In genomic region chr22:41696714-41697113, GRCh38 we compare ENCODE assay signal across 8 cellular contexts. TPM values are rescaled to one million over a fixed set of nuclear protein-coding genes. Genes with fewer than 3 reads are reported as not detected.
DNase-seq lines count a peak whose midpoint lies in the region; ATAC-seq and TF ChIP-seq lines count a peak whose summit lies in the region.

No MANE protein-coding gene starts in this region.

- no peak overlapping the region for H3K4me3 Mint-ChIP-seq in activated CD4-positive, alpha-beta T cell treated with anti-CD3 and anti-CD28 coated beads for 36 hours

- peaks cover 12% of the 10 kb centered on the region for H3K4me1 ChIP-seq in hepatocyte (ENCODE audit: insufficient read depth)

- POLR2A ChIA-PET in activated CD4-positive, alpha-beta T cell treated with anti-CD3 and anti-CD28 coated beads for 36 hours (lab: Charles Lee) = interaction anchor here (0.6 to 1.1 kb wide), 3 partner anchors 109 to 166 kb away, joined by 3 to 4 read pairs (median 3); no protein-coding TSS in a partner anchor

- H4K20me1 ChIP-seq in hepatocyte (ENCODE audit: insufficient read depth, poor library complexity, severe bottlenecking) = no peaks in the 10 kb centered on the region

- no peaks in the 10 kb centered on the region for H3K9me3 Mint-ChIP-seq in activated CD4-positive, alpha-beta T cell treated with anti-CD3 and anti-CD28 coated beads for 36 hours (ENCODE audit: low read depth)

- no peaks in the 10 kb centered on the region for H3K36me3 Mint-ChIP-seq in activated CD4-positive, alpha-beta T cell treated with anti-CD3 and anti-CD28 coated beads for 36 hours (ENCODE audit: low read depth)

- no peaks in the 10 kb centered on the region for H3K27me3 Mint-ChIP-seq in activated CD4-positive, alpha-beta T cell treated with anti-CD3 and anti-CD28 coated beads for 36 hours

- no peaks in the 10 kb centered on the region for H3K36me3 ChIP-seq in SK-N-MC (ENCODE audit: insufficient read depth, low read length)
- H3K36me3 ChIP-seq in hepatocyte (replicated peaks; ENCODE audit: insufficient read depth, low read depth) = no peaks in the 10 kb centered on the region

- H3K4me3 ChIP-seq in SK-N-MC (peak overlapping the region; percentile 75), hepatocyte (no peak overlapping the region), skin epidermis (peak overlapping the region in 1 of 7 experiments; percentile 8)

- H3K9me2 ChIP-seq in hepatocyte (replicated peaks; ENCODE audit: insufficient read depth) = no peaks in the 10 kb centered on the region

- peak; percentile 13 for DNase-seq in activated CD4-positive, alpha-beta T cell treated with anti-CD3 and anti-CD28 coated beads for 36 hours
- DNase-seq in activated CD4-positive, alpha-beta T cell treated with anti-CD3 and anti-CD28 coated beads, Interleukin-2, amount 50 U/mL, for 4 hours = no peak
- DNase-seq in SK-N-MC (ENCODE audit: low read depth, low spot score) = no peak
- DNase-seq in hepatocyte (ENCODE audit: low spot score) = no peak
- no peak for DNase-seq in inferior parietal cortex (ENCODE audit: extremely low spot score)

- no peaks in the 10 kb centered on the region for H3K9me3 ChIP-seq in SK-N-MC (ENCODE audit: low read depth, low read length)
- no peaks in the 10 kb centered on the region for H3K9me3 ChIP-seq in hepatocyte (ENCODE audit: low read depth)

- peak overlapping the region; percentile 52 for H3K9ac ChIP-seq in SK-N-MC (ENCODE audit: insufficient read length)

- H3K79me2 ChIP-seq in hepatocyte = no peaks in the 10 kb centered on the region

- H3K4me1 Mint-ChIP-seq in activated CD4-positive, alpha-beta T cell treated with anti-CD3 and anti-CD28 coated beads for 36 hours = peaks cover 11% of the 10 kb centered on the region

- H3K27ac Mint-ChIP-seq in activated CD4-positive, alpha-beta T cell treated with anti-CD3 and anti-CD28 coated beads for 36 hours = peak overlapping the region; percentile 77

- no peak for ATAC-seq in activated CD4-positive, alpha-beta T cell treated with anti-CD3 and anti-CD28 coated beads for 36 hours
- ATAC-seq in HG02938 (IDR thresholded peaks at IDR 0.05; ENCODE audit: unreplicated experiment) = no peak
- ATAC-seq in GM18858 (IDR thresholded peaks at IDR 0.05; ENCODE audit: unreplicated experiment) = no peak

- no peak for TF ChIP-seq CTCF in hepatocyte (IDR thresholded peaks at IDR 0.05; ENCODE audit: poor library complexity)

- H3K27ac ChIP-seq in SK-N-MC (no peak overlapping the region), hepatocyte (peak overlapping the region; percentile 53), skin epidermis (peak overlapping the region in 16 of 21 experiments; percentile 5 to 73 (median 57))

- peak overlapping the region; percentile 36 for H2AFZ ChIP-seq in hepatocyte

- CTCF ChIA-PET in activated CD4-positive, alpha-beta T cell treated with anti-CD3 and anti-CD28 coated beads for 36 hours (lab: Charles Lee) = interaction anchor here (0.6 to 3.9 kb wide), 45 partner anchors 9 to 759 kb away, joined by 3 to 39 read pairs (median 4); partner anchors contain the start of genes CCDC134, CENPM, NAGA and SNU13

- intact Hi-C loops in activated CD4-positive, alpha-beta T cell treated with anti-CD3 and anti-CD28 coated beads for 36 hours (cut with DNase I, micrococcal nuclease) = loop anchor here (1.0 to 5.0 kb wide), 7 partner anchors 85 to 261 kb away; partner anchors contain the start of gene CCDC134 (in 1 of the 2)

- 77% methylated on average over 11 of the region's 11 CpGs for whole genome bisulfite sequencing in hepatocyte (ENCODE audit: low lambda C conversion rate, missing lambda C conversion rate)

- no peaks in the 10 kb centered on the region for H3K27me3 ChIP-seq in hepatocyte

- no peak overlapping the region for H3K4me2 ChIP-seq in hepatocyte

RNA-seq across cellular contexts. Expression of gene MEI1, which starts 2.6 kb away (rescaled TPM):
- 10 to 100 TPM; 31.5 to 36.8 TPM for total RNA-seq in activated CD4-positive, alpha-beta T cell treated with anti-CD3 and anti-CD28 coated beads for 36 hours
- not detected in 2 replicates for total RNA-seq in hepatocyte
- 0.18 and 2.4 TPM in 2 replicates for polyA plus RNA-seq in hepatocyte

RNA-seq across cellular contexts. Expression of gene SNU13, which starts 8.0 kb away (rescaled TPM):
- total RNA-seq in activated CD4-positive, alpha-beta T cell treated with anti-CD3 and anti-CD28 coated beads for 36 hours = 100 to 1,000 TPM; 275 to 281 TPM
- 119 and 144 TPM in 2 replicates for total RNA-seq in hepatocyte
- polyA plus RNA-seq in hepatocyte = 240 and 245 TPM in 2 replicates

Comparison
In these comparisons a context has a peak if more than half of its experiments do, and no peak if none do; other contexts are left out.
1. RNA of gene MEI1, which starts 2.6 kb away (total RNA-seq): 31.5 to 36.8 TPM in activated CD4-positive, alpha-beta T cell treated with anti-CD3 and anti-CD28 coated beads for 36 hours; not detected in hepatocyte; every median in the first group is over 10 times any median in the second.